Comparison of ENCODE assay signal across 26 cellular contexts in genomic region chr6:167216390-167217050, GRCh38. TPM values are rescaled to one million over a fixed set of nuclear protein-coding genes. Genes with fewer than 3 reads are reported as not detected.
"Had no signal": no experiment of that assay in that cellular context is flagged by ENCODE, and none has a peak within 500 bp of the region (broad histone marks: within the 10 kb centered on the region; RNA-seq: fewer than 3 reads in every experiment).

No MANE protein-coding gene starts in this region.

RNA-seq across cellular contexts. Expression of gene GPR31, which starts 58.7 kb away (rescaled TPM):
- total RNA-seq: colonic mucosa; dermis blood vessel endothelial cell; endothelial cell of umbilical vein; epithelial cell of proximal tubule; esophagus muscularis mucosa; fibroblast of lung; foreskin keratinocyte; gastroesophageal sphincter; heart left ventricle; hepatocyte; kidney epithelial cell; left cardiac atrium; left ventricle myocardium inferior; lower lobe of right lung; mesenteric fat pad; myocyte; naive thymus-derived CD8-positive, alpha-beta T cell; occipital lobe; pulmonary artery endothelial cell; sciatic nerve; smooth muscle cell; suprapubic skin; transverse colon; upper lobe of right lung; vagina had no signal
- polyA plus RNA-seq: endothelial cell of umbilical vein; fibroblast of lung; foreskin keratinocyte; heart left ventricle; hepatocyte; naive thymus-derived CD8-positive, alpha-beta T cell; ovary; smooth muscle cell had no signal
